27 cellular contexts compared by ENCODE assay signal in the genomic region with DNA sequence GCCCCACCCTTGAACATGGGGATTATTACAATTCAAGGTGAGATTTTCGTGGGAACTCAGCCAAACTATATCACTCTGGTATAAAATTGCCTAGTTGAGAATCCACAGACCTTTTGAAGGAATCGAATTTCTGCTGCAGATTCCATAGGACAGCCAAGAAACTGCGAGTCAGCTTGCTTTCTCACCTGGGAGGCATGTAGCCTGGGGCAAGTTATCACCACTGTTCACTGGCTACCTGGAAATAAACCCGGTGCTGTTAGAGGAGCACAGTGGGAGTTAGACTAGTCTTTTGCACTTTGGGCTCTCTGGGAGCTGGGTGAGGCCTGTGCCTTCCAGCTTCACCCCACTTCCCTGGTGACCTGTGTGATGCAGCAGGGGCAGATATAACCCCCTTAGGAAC.
"Had no signal": no experiment of that assay in that cellular context is flagged by ENCODE, and none has a peak within 500 bp of the region (broad histone marks: within the 10 kb centered on the region; RNA-seq: fewer than 3 reads in every experiment).

No MANE protein-coding gene starts in this region.

- H3K27ac ChIP-seq: colonic mucosa, epithelial cell of prostate, esophagus squamous epithelium, gastrocnemius medialis, heart right ventricle, left lung, lower lobe of right lung had no signal

- H3K4me1 Mint-ChIP-seq: endodermal cell; immature natural killer cell; naive thymus-derived CD4-positive, alpha-beta T cell had no signal

- H3K4me1 ChIP-seq: colonic mucosa, esophagus squamous epithelium, gastrocnemius medialis, heart right ventricle, left lung, lower lobe of right lung had no signal

- DNase-seq: colonic mucosa; cortex of kidney; effector CD8-positive, alpha-beta T cell; effector memory CD8-positive, alpha-beta T cell; endodermal cell; erythroblast; esophagus squamous epithelium; foreskin fibroblast; foreskin melanocyte; gastrocnemius medialis; glutamatergic neuron; head of caudate nucleus; heart right ventricle; hippocampal formation; immature natural killer cell; left cardiac atrium; left lung; left ventricle myocardium superior; lower lobe of right lung; mesenchymal stem cell; midbrain; naive thymus-derived CD4-positive, alpha-beta T cell had no signal

- H3K4me3 ChIP-seq: colonic mucosa, esophagus squamous epithelium, gastrocnemius medialis, heart right ventricle, left lung, lower lobe of right lung had no signal

- ATAC-seq: effector memory CD8-positive, alpha-beta T cell; esophagus mucosa; gastrocnemius medialis; heart right ventricle; left cardiac atrium; left lung; left ventricle myocardium superior; lower lobe of right lung; naive thymus-derived CD4-positive, alpha-beta T cell had no signal

- H3K36me3 Mint-ChIP-seq: immature natural killer cell had no signal

- FAIRE-seq: endometrium, keratinocyte had no signal

- H3K27me3 ChIP-seq: colonic mucosa, esophagus squamous epithelium, gastrocnemius medialis, heart right ventricle, left lung had no signal

- H3K27ac Mint-ChIP-seq: dendritic cell treated with granulocyte-macrophage colony-stimulating factor and Interleukin-4, amounts not matched to agents 40 ng/mL and 50 ng/mL, for 4 days; effector memory CD8-positive, alpha-beta T cell; endodermal cell; immature natural killer cell; naive thymus-derived CD4-positive, alpha-beta T cell had no signal

- H3K36me3 ChIP-seq: colonic mucosa, esophagus squamous epithelium, gastrocnemius medialis, heart right ventricle, left lung, lower lobe of right lung had no signal

- H3K9me3 ChIP-seq: gastrocnemius medialis had no signal

- H3K27me3 Mint-ChIP-seq: dendritic cell treated with granulocyte-macrophage colony-stimulating factor and Interleukin-4, amounts not matched to agents 40 ng/mL and 50 ng/mL, for 4 days; effector memory CD8-positive, alpha-beta T cell; naive thymus-derived CD4-positive, alpha-beta T cell had no signal

- H3K4me3 Mint-ChIP-seq: dendritic cell treated with granulocyte-macrophage colony-stimulating factor and Interleukin-4, amounts not matched to agents 40 ng/mL and 50 ng/mL, for 4 days; effector memory CD8-positive, alpha-beta T cell; endodermal cell; immature natural killer cell; naive thymus-derived CD4-positive, alpha-beta T cell had no signal
